ENCODE assay signal across 17 cellular contexts in genomic region chr3:177595789-177596188, GRCh38.
DNase-seq lines count a peak whose midpoint lies in the region; ATAC-seq and TF ChIP-seq lines count a peak whose summit lies in the region.
"Had no signal": no experiment of that assay in that cellular context is flagged by ENCODE, and none has a peak within 500 bp of the region (broad histone marks: within the 10 kb centered on the region; RNA-seq: fewer than 3 reads in every experiment).

No MANE protein-coding gene starts in this region.

- peak overlapping the region; percentile 87; the same call in 1 of the 2 replicates for H3K27ac ChIP-seq in C4-2B
- peak overlapping the region; percentile 89 for H3K27ac ChIP-seq in KOPT-K1 (ENCODE audit: low read depth, low read length, poor library complexity, severe bottlenecking)
- H3K27ac ChIP-seq in osteoblast (ENCODE audit: low read depth, low read length): peak overlapping the region; percentile 76
- H3K27ac ChIP-seq: psoas muscle had no signal

- no peaks in the 10 kb centered on the region for H3K9me3 ChIP-seq in KOPT-K1 (ENCODE audit: insufficient read depth, low read length, poor library complexity, severe bottlenecking)
- H3K9me3 ChIP-seq in osteoblast (ENCODE audit: low read depth, low read length): no peaks in the 10 kb centered on the region
- H3K9me3 ChIP-seq: psoas muscle, stomach had no signal

- H3K36me3 ChIP-seq in KOPT-K1 (ENCODE audit: insufficient read depth, low read length) (no peaks in the 10 kb centered on the region), osteoblast (ENCODE audit: insufficient read depth, low read length) (no peaks in the 10 kb centered on the region)
- H3K36me3 ChIP-seq: stomach had no signal

- no peaks in the 10 kb centered on the region for H3K27me3 Mint-ChIP-seq in effector memory CD8-positive, alpha-beta T cell
- H3K27me3 Mint-ChIP-seq: activated CD4-positive, alpha-beta memory T cell treated with anti-CD3 and anti-CD28 coated beads for 36 hours had no signal

- H3K4me1 Mint-ChIP-seq in effector memory CD8-positive, alpha-beta T cell (ENCODE audit: low read depth in 2 of 2): peaks cover 66 to 79% of the 10 kb centered on the region in 2 donors

- H3K27ac Mint-ChIP-seq in effector memory CD8-positive, alpha-beta T cell: peak overlapping the region in 1 of 2 donors; percentile 94
- H3K27ac Mint-ChIP-seq: activated CD4-positive, alpha-beta memory T cell treated with anti-CD3 and anti-CD28 coated beads for 36 hours; activated T-helper 1 cell treated with anti-CD3 and anti-CD28 coated beads, Interleukin-12 subunit alpha, Interleukin-12 subunit beta, Interleukin-2, Interleukin-4 antibody, amounts not matched to agents 30 ng/mL and 10 ng/mL and 1 ng/mL, durations not matched to agents 14 hours and 24 hours and 36 hours had no signal

- peaks cover 2% of the 10 kb centered on the region for H3K36me3 Mint-ChIP-seq in effector memory CD8-positive, alpha-beta T cell (ENCODE audit: insufficient read depth)
- H3K36me3 Mint-ChIP-seq: activated CD4-positive, alpha-beta memory T cell treated with anti-CD3 and anti-CD28 coated beads for 36 hours had no signal

- TF ChIP-seq CTCF in C4-2B (conservative IDR thresholded peaks at IDR 0.05) (no peak), osteoblast (IDR thresholded peaks at IDR 0.05; ENCODE audit: extremely low read depth, low read depth, low read length) (no peak)

- ATAC-seq in effector memory CD8-positive, alpha-beta T cell (replicated peaks): no peak
- ATAC-seq in GM18511 (IDR thresholded peaks at IDR 0.05; ENCODE audit: unreplicated experiment) (no peak), HG03159 (IDR thresholded peaks at IDR 0.05; ENCODE audit: unreplicated experiment) (no peak), HG02970 (IDR thresholded peaks at IDR 0.05; ENCODE audit: low FRiP score, unreplicated experiment) (no peak)
- ATAC-seq: psoas muscle had no signal

- peaks cover 33% of the 10 kb centered on the region for H3K4me1 ChIP-seq in osteoblast (ENCODE audit: insufficient read depth, low read length)

- no peaks in the 10 kb centered on the region for H3K79me2 ChIP-seq in osteoblast (ENCODE audit: insufficient read depth, low read length)

- no peaks in the 10 kb centered on the region for H3K9me3 Mint-ChIP-seq in effector memory CD8-positive, alpha-beta T cell
- H3K9me3 Mint-ChIP-seq: activated CD4-positive, alpha-beta memory T cell treated with anti-CD3 and anti-CD28 coated beads for 36 hours had no signal

- no peak for DNase-seq in effector memory CD8-positive, alpha-beta T cell
- DNase-seq in osteoblast (ENCODE audit: insufficient read length, low spot score, missing footprints) (no peak), NCI-H226 (no peak)
- DNase-seq: anterior cingulate cortex; NCI-H1436 treated with DMSO at 0.1 percent for 48 hours; NCI-H2227 treated with DMSO at 0.1 percent for 48 hours; psoas muscle; stimulated activated CD4-positive, alpha-beta T cell treated with anti-CD3 and anti-CD28 coated beads, Interleukin-15, amount 100 ng/mL, for 24 hours had no signal

- H3K4me3 Mint-ChIP-seq in effector memory CD8-positive, alpha-beta T cell: peak overlapping the region; percentile 0 to 37
- H3K4me3 Mint-ChIP-seq: activated CD4-positive, alpha-beta memory T cell treated with anti-CD3 and anti-CD28 coated beads for 36 hours; activated T-helper 1 cell treated with anti-CD3 and anti-CD28 coated beads, Interleukin-12 subunit alpha, Interleukin-12 subunit beta, Interleukin-2, Interleukin-4 antibody, amounts not matched to agents 30 ng/mL and 10 ng/mL and 1 ng/mL, durations not matched to agents 14 hours and 24 hours and 36 hours had no signal

- no peaks in the 10 kb centered on the region for H4K20me1 ChIP-seq in osteoblast (ENCODE audit: insufficient read depth, low read length)

- no peak overlapping the region for H3K4me3 ChIP-seq in osteoblast (ENCODE audit: insufficient read depth, low read length)
- H3K4me3 ChIP-seq: coronary artery, psoas muscle, stomach had no signal

- no peaks in the 10 kb centered on the region for H3K27me3 ChIP-seq in osteoblast (ENCODE audit: insufficient read depth, low read length)
- H3K27me3 ChIP-seq: stomach had no signal

- no peak overlapping the region for H2AFZ ChIP-seq in osteoblast (ENCODE audit: low read length)

- H3K4me2 ChIP-seq in osteoblast (ENCODE audit: insufficient read depth, low read length): no peak overlapping the region
